Comparison of ENCODE assay signal across 1 cellular context in the genomic region with DNA sequence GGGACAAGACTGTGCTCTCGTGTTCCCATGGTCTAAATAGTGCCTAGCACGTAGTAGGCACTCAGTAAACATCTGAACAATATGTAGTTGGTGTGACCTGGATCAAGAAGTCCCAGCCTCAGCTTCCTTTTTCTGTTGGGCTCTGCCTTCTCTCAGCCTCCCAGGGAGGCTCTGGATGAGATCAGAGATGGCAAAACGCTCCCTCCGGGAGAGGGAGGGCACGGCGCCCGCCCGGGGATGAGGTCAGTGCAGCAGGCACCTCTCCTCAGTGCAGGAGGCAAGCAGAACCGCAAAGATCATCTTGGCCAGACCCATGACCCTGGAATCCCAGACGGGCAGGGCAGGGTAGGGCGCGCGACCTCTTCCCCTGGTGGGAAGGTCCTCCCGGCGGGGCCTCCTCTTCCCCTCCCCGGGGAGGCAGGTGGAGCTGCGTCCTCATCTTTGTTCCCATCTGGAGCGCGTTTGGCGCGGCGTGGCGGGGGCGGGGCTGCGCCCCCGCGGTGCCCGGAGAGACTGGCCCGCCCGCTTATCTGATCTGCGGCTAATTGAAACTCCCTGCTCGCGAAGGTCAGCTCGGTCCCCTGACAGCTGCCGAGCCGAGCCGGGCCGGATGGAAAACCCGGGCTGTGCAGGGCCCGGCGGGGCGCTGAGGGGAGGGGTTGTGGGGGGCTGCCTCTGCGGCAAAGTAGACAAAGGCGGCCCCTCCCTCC.
TF ChIP-seq lines count a peak whose summit lies in the region.

No MANE protein-coding gene starts in this region.

TF ChIP-seq in HepG2, 621 proteins besides CTCF, POLR2A, EP300 and RAD21 (continued from another document and continues in another):
- TF ChIP-seq, protein P1, sequence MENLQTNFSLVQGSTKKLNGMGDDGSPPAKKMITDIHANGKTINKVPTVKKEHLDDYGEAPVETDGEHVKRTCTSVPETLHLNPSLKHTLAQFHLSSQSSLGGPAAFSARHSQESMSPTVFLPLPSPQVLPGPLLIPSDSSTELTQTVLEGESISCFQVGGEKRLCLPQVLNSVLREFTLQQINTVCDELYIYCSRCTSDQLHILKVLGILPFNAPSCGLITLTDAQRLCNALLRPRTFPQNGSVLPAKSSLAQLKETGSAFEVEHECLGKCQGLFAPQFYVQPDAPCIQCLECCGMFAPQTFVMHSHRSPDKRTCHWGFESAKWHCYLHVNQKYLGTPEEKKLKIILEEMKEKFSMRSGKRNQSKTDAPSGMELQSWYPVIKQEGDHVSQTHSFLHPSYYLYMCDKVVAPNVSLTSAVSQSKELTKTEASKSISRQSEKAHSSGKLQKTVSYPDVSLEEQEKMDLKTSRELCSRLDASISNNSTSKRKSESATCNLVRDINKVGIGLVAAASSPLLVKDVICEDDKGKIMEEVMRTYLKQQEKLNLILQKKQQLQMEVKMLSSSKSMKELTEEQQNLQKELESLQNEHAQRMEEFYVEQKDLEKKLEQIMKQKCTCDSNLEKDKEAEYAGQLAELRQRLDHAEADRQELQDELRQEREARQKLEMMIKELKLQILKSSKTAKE (CRISPR knock-in tag; IDR thresholded peaks at IDR 0.05; ENCODE audit: borderline replicate concordance) = peak; percentile 69; the same call in 1 of the 2 replicates
- TF ChIP-seq BCL6 (CRISPR knock-in tag; IDR thresholded peaks at IDR 0.05) (0 out of 2 replicates have a peak, but pooled peaks have one; percentile 27), ZNF550 (CRISPR knock-in tag; IDR thresholded peaks at IDR 0.05; ENCODE audit: borderline replicate concordance) (no peak), ZNF331 (CRISPR knock-in tag; IDR thresholded peaks at IDR 0.05) (no peak), ZFY (CRISPR knock-in tag; IDR thresholded peaks at IDR 0.05) (peak; percentile 43; the same call in 1 of the 2 replicates), ZC3H4 (CRISPR knock-in tag; IDR thresholded peaks at IDR 0.05; ENCODE audit: borderline replicate concordance) (no peak), ISL2 (CRISPR knock-in tag; IDR thresholded peaks at IDR 0.05) (peak; percentile 49; the same call in 1 of the 2 replicates), STAG1 (CRISPR knock-in tag; IDR thresholded peaks at IDR 0.05) (peak; percentile 3; the same call in 1 of the 2 replicates), ZNF235 (CRISPR knock-in tag; IDR thresholded peaks at IDR 0.05; ENCODE audit: borderline replicate concordance) (0 out of 2 replicates have a peak, but pooled peaks have one; percentile 66), ZSCAN20 (CRISPR knock-in tag; IDR thresholded peaks at IDR 0.05; ENCODE audit: borderline replicate concordance) (no peak), YEATS2 (CRISPR knock-in tag; IDR thresholded peaks at IDR 0.05; ENCODE audit: borderline replicate concordance) (peak; percentile 13; the same call in 1 of the 2 replicates), HMG20B (CRISPR knock-in tag; conservative IDR thresholded peaks at IDR 0.05) (0 out of 2 replicates have a peak, but pooled peaks have one; percentile 14), ZNF768 (CRISPR knock-in tag; IDR thresholded peaks at IDR 0.05) (peak; percentile 94), TAF1 (CRISPR knock-in tag; IDR thresholded peaks at IDR 0.05) (peak; percentile 33; the same call in 1 of the 2 replicates), KAT7 (CRISPR knock-in tag; IDR thresholded peaks at IDR 0.05; ENCODE audit: borderline replicate concordance) (peak; percentile 57; the same call in 1 of the 2 replicates), SOX6 (IDR thresholded peaks at IDR 0.05) (no peak), SOX6 (CRISPR knock-in tag; IDR thresholded peaks at IDR 0.05) (peak; percentile 45; the same call in 1 of the 2 replicates), ATAD3A (CRISPR knock-in tag; IDR thresholded peaks at IDR 0.05) (no peak), ZNF138 (CRISPR knock-in tag; IDR thresholded peaks at IDR 0.05; ENCODE audit: low read depth) (no peak), TOPORS (CRISPR knock-in tag; IDR thresholded peaks at IDR 0.05) (no peak), ZKSCAN1 (IDR thresholded peaks at IDR 0.05; ENCODE audit: low read length) (peak; percentile 86), FOXO1 (CRISPR knock-in tag; IDR thresholded peaks at IDR 0.05) (no peak), ESRRA (CRISPR knock-in tag; IDR thresholded peaks at IDR 0.05; ENCODE audit: low read depth) (0 out of 2 replicates have a peak, but pooled peaks have one; percentile 15), HOXD1 (CRISPR knock-in tag; IDR thresholded peaks at IDR 0.05) (0 out of 2 replicates have a peak, but pooled peaks have one; percentile 27), MLLT10 (CRISPR knock-in tag; IDR thresholded peaks at IDR 0.05) (no peak), ZFP90 (CRISPR knock-in tag; IDR thresholded peaks at IDR 0.05; ENCODE audit: borderline replicate concordance) (no peak), FOXK2 (IDR thresholded peaks at IDR 0.05) (no peak)
- TF ChIP-seq, protein P2, sequence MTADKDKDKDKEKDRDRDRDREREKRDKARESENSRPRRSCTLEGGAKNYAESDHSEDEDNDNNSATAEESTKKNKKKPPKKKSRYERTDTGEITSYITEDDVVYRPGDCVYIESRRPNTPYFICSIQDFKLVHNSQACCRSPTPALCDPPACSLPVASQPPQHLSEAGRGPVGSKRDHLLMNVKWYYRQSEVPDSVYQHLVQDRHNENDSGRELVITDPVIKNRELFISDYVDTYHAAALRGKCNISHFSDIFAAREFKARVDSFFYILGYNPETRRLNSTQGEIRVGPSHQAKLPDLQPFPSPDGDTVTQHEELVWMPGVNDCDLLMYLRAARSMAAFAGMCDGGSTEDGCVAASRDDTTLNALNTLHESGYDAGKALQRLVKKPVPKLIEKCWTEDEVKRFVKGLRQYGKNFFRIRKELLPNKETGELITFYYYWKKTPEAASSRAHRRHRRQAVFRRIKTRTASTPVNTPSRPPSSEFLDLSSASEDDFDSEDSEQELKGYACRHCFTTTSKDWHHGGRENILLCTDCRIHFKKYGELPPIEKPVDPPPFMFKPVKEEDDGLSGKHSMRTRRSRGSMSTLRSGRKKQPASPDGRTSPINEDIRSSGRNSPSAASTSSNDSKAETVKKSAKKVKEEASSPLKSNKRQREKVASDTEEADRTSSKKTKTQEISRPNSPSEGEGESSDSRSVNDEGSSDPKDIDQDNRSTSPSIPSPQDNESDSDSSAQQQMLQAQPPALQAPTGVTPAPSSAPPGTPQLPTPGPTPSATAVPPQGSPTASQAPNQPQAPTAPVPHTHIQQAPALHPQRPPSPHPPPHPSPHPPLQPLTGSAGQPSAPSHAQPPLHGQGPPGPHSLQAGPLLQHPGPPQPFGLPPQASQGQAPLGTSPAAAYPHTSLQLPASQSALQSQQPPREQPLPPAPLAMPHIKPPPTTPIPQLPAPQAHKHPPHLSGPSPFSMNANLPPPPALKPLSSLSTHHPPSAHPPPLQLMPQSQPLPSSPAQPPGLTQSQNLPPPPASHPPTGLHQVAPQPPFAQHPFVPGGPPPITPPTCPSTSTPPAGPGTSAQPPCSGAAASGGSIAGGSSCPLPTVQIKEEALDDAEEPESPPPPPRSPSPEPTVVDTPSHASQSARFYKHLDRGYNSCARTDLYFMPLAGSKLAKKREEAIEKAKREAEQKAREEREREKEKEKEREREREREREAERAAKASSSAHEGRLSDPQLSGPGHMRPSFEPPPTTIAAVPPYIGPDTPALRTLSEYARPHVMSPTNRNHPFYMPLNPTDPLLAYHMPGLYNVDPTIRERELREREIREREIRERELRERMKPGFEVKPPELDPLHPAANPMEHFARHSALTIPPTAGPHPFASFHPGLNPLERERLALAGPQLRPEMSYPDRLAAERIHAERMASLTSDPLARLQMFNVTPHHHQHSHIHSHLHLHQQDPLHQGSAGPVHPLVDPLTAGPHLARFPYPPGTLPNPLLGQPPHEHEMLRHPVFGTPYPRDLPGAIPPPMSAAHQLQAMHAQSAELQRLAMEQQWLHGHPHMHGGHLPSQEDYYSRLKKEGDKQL (CRISPR knock-in tag; IDR thresholded peaks at IDR 0.05; ENCODE audit: low read depth) = no peak; the same call in 1 of the 2 replicates
- TF ChIP-seq, protein P3, sequence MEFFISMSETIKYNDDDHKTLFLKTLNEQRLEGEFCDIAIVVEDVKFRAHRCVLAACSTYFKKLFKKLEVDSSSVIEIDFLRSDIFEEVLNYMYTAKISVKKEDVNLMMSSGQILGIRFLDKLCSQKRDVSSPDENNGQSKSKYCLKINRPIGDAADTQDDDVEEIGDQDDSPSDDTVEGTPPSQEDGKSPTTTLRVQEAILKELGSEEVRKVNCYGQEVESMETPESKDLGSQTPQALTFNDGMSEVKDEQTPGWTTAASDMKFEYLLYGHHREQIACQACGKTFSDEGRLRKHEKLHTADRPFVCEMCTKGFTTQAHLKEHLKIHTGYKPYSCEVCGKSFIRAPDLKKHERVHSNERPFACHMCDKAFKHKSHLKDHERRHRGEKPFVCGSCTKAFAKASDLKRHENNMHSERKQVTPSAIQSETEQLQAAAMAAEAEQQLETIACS (CRISPR knock-in tag; IDR thresholded peaks at IDR 0.05) = 0 out of 2 replicates have a peak, but pooled peaks have one; percentile 18
- TF ChIP-seq, protein P4, sequence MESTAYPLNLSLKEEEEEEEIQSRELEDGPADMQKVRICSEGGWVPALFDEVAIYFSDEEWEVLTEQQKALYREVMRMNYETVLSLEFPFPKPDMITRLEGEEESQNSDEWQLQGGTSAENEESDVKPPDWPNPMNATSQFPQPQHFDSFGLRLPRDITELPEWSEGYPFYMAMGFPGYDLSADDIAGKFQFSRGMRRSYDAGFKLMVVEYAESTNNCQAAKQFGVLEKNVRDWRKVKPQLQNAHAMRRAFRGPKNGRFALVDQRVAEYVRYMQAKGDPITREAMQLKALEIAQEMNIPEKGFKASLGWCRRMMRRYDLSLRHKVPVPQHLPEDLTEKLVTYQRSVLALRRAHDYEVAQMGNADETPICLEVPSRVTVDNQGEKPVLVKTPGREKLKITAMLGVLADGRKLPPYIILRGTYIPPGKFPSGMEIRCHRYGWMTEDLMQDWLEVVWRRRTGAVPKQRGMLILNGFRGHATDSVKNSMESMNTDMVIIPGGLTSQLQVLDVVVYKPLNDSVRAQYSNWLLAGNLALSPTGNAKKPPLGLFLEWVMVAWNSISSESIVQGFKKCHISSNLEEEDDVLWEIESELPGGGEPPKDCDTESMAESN (CRISPR knock-in tag; conservative IDR thresholded peaks at IDR 0.05) = 0 out of 2 replicates have a peak, but pooled peaks have one; percentile 17
- TF ChIP-seq, protein P5, sequence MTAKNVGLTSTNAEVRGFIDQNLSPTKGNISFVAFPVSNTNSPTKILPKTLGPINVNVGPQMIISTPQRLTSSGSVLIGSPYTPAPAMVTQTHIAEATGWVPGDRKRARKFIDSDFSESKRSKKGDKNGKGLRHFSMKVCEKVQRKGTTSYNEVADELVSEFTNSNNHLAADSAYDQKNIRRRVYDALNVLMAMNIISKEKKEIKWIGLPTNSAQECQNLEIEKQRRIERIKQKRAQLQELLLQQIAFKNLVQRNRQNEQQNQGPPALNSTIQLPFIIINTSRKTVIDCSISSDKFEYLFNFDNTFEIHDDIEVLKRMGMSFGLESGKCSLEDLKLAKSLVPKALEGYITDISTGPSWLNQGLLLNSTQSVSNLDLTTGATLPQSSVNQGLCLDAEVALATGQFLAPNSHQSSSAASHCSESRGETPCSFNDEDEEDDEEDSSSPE (CRISPR knock-in tag; IDR thresholded peaks at IDR 0.05) = 0 out of 2 replicates have a peak, but pooled peaks have one; percentile 38
- TF ChIP-seq, protein P6, sequence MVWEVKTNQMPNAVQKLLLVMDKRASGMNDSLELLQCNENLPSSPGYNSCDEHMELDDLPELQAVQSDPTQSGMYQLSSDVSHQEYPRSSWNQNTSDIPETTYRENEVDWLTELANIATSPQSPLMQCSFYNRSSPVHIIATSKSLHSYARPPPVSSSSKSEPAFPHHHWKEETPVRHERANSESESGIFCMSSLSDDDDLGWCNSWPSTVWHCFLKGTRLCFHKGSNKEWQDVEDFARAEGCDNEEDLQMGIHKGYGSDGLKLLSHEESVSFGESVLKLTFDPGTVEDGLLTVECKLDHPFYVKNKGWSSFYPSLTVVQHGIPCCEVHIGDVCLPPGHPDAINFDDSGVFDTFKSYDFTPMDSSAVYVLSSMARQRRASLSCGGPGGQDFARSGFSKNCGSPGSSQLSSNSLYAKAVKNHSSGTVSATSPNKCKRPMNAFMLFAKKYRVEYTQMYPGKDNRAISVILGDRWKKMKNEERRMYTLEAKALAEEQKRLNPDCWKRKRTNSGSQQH (CRISPR knock-in tag; IDR thresholded peaks at IDR 0.05; ENCODE audit: low read depth) = 0 out of 2 replicates have a peak, but pooled peaks have one; percentile 36
- TF ChIP-seq, protein P7, sequence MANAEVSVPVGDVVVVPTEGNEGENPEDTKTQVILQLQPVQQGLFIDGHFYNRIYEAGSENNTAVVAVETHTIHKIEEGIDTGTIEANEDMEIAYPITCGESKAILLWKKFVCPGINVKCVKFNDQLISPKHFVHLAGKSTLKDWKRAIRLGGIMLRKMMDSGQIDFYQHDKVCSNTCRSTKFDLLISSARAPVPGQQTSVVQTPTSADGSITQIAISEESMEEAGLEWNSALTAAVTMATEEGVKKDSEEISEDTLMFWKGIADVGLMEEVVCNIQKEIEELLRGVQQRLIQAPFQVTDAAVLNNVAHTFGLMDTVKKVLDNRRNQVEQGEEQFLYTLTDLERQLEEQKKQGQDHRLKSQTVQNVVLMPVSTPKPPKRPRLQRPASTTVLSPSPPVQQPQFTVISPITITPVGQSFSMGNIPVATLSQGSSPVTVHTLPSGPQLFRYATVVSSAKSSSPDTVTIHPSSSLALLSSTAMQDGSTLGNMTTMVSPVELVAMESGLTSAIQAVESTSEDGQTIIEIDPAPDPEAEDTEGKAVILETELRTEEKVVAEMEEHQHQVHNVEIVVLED (CRISPR knock-in tag; IDR thresholded peaks at IDR 0.05; ENCODE audit: borderline replicate concordance) = no peak; the same call in 1 of the 2 replicates
- TF ChIP-seq, protein P8, sequence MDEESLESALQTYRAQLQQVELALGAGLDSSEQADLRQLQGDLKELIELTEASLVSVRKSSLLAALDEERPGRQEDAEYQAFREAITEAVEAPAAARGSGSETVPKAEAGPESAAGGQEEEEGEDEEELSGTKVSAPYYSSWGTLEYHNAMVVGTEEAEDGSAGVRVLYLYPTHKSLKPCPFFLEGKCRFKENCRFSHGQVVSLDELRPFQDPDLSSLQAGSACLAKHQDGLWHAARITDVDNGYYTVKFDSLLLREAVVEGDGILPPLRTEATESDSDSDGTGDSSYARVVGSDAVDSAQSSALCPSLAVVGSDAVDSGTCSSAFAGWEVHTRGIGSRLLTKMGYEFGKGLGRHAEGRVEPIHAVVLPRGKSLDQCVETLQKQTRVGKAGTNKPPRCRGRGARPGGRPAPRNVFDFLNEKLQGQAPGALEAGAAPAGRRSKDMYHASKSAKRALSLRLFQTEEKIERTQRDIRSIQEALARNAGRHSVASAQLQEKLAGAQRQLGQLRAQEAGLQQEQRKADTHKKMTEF (CRISPR knock-in tag; IDR thresholded peaks at IDR 0.05) = peak; percentile 54; the same call in 1 of the 2 replicates
- TF ChIP-seq, protein P9, sequence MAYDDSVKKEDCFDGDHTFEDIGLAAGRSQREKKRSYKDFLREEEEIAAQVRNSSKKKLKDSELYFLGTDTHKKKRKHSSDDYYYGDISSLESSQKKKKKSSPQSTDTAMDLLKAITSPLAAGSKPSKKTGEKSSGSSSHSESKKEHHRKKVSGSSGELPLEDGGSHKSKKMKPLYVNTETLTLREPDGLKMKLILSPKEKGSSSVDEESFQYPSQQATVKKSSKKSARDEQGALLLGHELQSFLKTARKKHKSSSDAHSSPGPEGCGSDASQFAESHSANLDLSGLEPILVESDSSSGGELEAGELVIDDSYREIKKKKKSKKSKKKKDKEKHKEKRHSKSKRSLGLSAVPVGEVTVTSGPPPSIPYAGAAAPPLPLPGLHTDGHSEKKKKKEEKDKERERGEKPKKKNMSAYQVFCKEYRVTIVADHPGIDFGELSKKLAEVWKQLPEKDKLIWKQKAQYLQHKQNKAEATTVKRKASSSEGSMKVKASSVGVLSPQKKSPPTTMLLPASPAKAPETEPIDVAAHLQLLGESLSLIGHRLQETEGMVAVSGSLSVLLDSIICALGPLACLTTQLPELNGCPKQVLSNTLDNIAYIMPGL (CRISPR knock-in tag; IDR thresholded peaks at IDR 0.05; ENCODE audit: borderline replicate concordance in 1 of 2, low read depth in 1 of 2) = peak in 1 of 2 experiments; percentile 62; a peak in 2 of 4 replicates
